Comparison of ENCODE assay signal across 9 cellular contexts in genomic region chr3:102206506-102207145, GRCh38.
DNase-seq lines count a peak whose midpoint lies in the region; ATAC-seq and TF ChIP-seq lines count a peak whose summit lies in the region.
"Had no signal": no experiment of that assay in that cellular context is flagged by ENCODE, and none has a peak within 500 bp of the region (broad histone marks: within the 10 kb centered on the region; RNA-seq: fewer than 3 reads in every experiment).

No MANE protein-coding gene starts in this region.

- no peaks in the 10 kb centered on the region for H3K36me3 ChIP-seq in lower lobe of right lung
- no peaks in the 10 kb centered on the region for H3K36me3 ChIP-seq in upper lobe of right lung

- H3K27me3 ChIP-seq in lower lobe of right lung (ENCODE audit: low read depth) (no peaks in the 10 kb centered on the region), upper lobe of right lung (no peaks in the 10 kb centered on the region)

- H3K4me3 ChIP-seq in lower lobe of right lung (no peak overlapping the region), upper lobe of right lung (no peak overlapping the region)

- H3K9me3 ChIP-seq in lower lobe of right lung (no peaks in the 10 kb centered on the region), upper lobe of right lung (no peaks in the 10 kb centered on the region)

- DNase-seq in DMS53 (lab: John Stamatoyannopoulos, UW) (peak; percentile 43), DMS53 treated with DMSO at 0.1 percent for 48 hours (lab: John Stamatoyannopoulos, UW; ENCODE audit: unreplicated experiment) (no peak), dedifferentiated amniotic fluid mesenchymal stem cell (ENCODE audit: extremely low spot score) (peak; percentile 29), lower lobe of right lung (peak; percentile 78), upper lobe of right lung (peak; percentile 78)
- DNase-seq in stimulated activated CD4-positive, alpha-beta T cell treated with anti-CD3 and anti-CD28 coated beads, Interleukin-15, amount 100 ng/mL, for 24 hours: no peak
- DNase-seq: NCI-H2171 treated with DMSO at 0.1 percent for 48 hours had no signal

- H3K4me1 ChIP-seq in lower lobe of right lung (peaks cover 15% of the 10 kb centered on the region), upper lobe of right lung (peaks cover 5% of the 10 kb centered on the region)

- ATAC-seq in lower lobe of right lung (peak; percentile 95 to 96), upper lobe of right lung (peak; percentile 96), HG02763 (IDR thresholded peaks at IDR 0.05; ENCODE audit: unreplicated experiment) (no peak), GM21515 (IDR thresholded peaks at IDR 0.05; ENCODE audit: unreplicated experiment) (no peak)

- intact Hi-C loops in lower lobe of right lung (cut with DNase I) (no loop called here), upper lobe of right lung (cut with DNase I) (no loop called here)

- H3K27ac ChIP-seq in lower lobe of right lung (no peak overlapping the region), upper lobe of right lung (peak overlapping the region; percentile 26)

- TF ChIP-seq CTCF in lower lobe of right lung (IDR thresholded peaks at IDR 0.05) (no peak), upper lobe of right lung (IDR thresholded peaks at IDR 0.05) (no peak)

Comparison
In these comparisons a context has a peak if more than half of its experiments do, and no peak if none do; other contexts are left out.
1. DNase-seq: peak in DMS53 (single experiment), dedifferentiated amniotic fluid mesenchymal stem cell (single experiment), lower lobe of right lung (single experiment) and upper lobe of right lung (single experiment); none in DMS53 treated with DMSO at 0.1 percent for 48 hours (single experiment) and stimulated activated CD4-positive, alpha-beta T cell treated with anti-CD3 and anti-CD28 coated beads, Interleukin-15, amount 100 ng/mL, for 24 hours (single experiment).
2. ATAC-seq: peak in lower lobe of right lung (2 of 2) and upper lobe of right lung (single experiment); none in HG02763 (single experiment) and GM21515 (single experiment).